Comparison of ENCODE assay signal across 14 cellular contexts in genomic region chr4:57303012-57303751, GRCh38.
A peak's percentile ranks its signal among the peaks of the same experiment; 100 is the strongest.
DNase-seq lines count a peak whose midpoint lies in the region; TF ChIP-seq lines count a peak whose summit lies in the region.
"Had no signal": no experiment of that assay in that cellular context is flagged by ENCODE, and none has a peak within 500 bp of the region (broad histone marks: within the 10 kb centered on the region; RNA-seq: fewer than 3 reads in every experiment).

No MANE protein-coding gene starts in this region.

- POLR2A ChIA-PET in MCF 10A (lab: Yijun Ruan, JAX) = interaction anchor here (0.7 kb wide), 1 partner anchor 75 kb away, joined by 4 read pairs; no protein-coding TSS in a partner anchor

- H3K27ac Mint-ChIP-seq in MCF 10A (ENCODE audit: low read depth, unreplicated experiment) = peak overlapping the region; percentile 16
- H3K27ac Mint-ChIP-seq: IgD-negative memory B cell; stimulated activated naive CD8-positive, alpha-beta T cell treated with anti-CD3 and anti-CD28 coated beads, Interleukin-15, Interleukin-2, amounts not matched to agents 100 ng/mL and 50 ng/mL, for 24 hours had no signal

- peaks cover 6% of the 10 kb centered on the region for H3K36me3 Mint-ChIP-seq in MCF 10A (ENCODE audit: insufficient read depth, unreplicated experiment)
- H3K36me3 Mint-ChIP-seq: IgD-negative memory B cell had no signal

- TF ChIP-seq CTCF in MCF 10A (IDR thresholded peaks at IDR 0.05; ENCODE audit: unreplicated experiment) (no peak), breast epithelium (IDR thresholded peaks at IDR 0.05) (no peak), epithelial cell of proximal tubule (conservative IDR thresholded peaks at IDR 0.05; ENCODE audit: low read depth, low read length) (peak; percentile 56)

- CTCF ChIA-PET in MCF 10A (lab: Yijun Ruan, JAX) = interaction anchor here (0.6 to 1.0 kb wide), 2 partner anchors 139 to 221 kb away, joined by 3 to 5 read pairs; no protein-coding TSS in a partner anchor

- no TSS peak for BruUV-seq in MCF 10A (replicated peaks; lab: Mats Ljungman, UMichigan)

- peaks cover 7% of the 10 kb centered on the region for H3K9me3 Mint-ChIP-seq in MCF 10A (ENCODE audit: unreplicated experiment)

- no peak for TF ChIP-seq POLR2A in breast epithelium (IDR thresholded peaks at IDR 0.05)

- H3K4me1 ChIP-seq in breast epithelium = no peaks in the 10 kb centered on the region

- H3K27me3 Mint-ChIP-seq in MCF 10A (ENCODE audit: insufficient read depth, unreplicated experiment) = no peaks in the 10 kb centered on the region
- H3K27me3 Mint-ChIP-seq: IgD-negative memory B cell; stimulated activated naive CD8-positive, alpha-beta T cell treated with anti-CD3 and anti-CD28 coated beads, Interleukin-15, Interleukin-2, amounts not matched to agents 100 ng/mL and 50 ng/mL, for 24 hours had no signal

- H3K4me1 Mint-ChIP-seq in MCF 10A (ENCODE audit: insufficient read depth, unreplicated experiment) = peaks cover 9% of the 10 kb centered on the region
- H3K4me1 Mint-ChIP-seq: IgD-negative memory B cell had no signal

- H3K4me3 ChIP-seq in breast epithelium = no peak overlapping the region
- no peak overlapping the region for H3K4me3 ChIP-seq in epithelial cell of proximal tubule (ENCODE audit: low read depth, low read length)

- intact Hi-C loops in MCF 10A (cut with micrococcal nuclease) = loop anchor here (5.0 kb wide), 1 partner anchor 266 kb away; no protein-coding TSS in a partner anchor
- intact Hi-C loops in breast epithelium (cut with DNase I; ENCODE audit: low total_unique reads) = no loop called here

- H3K9me3 ChIP-seq in breast epithelium = peaks cover 6 to 18% of the 10 kb centered on the region in 2 donors

- no peaks in the 10 kb centered on the region for H3K36me3 ChIP-seq in breast epithelium

- no peaks in the 10 kb centered on the region for H3K27me3 ChIP-seq in breast epithelium

- no peak overlapping the region for H3K4me3 Mint-ChIP-seq in MCF 10A (ENCODE audit: unreplicated experiment)
- H3K4me3 Mint-ChIP-seq: IgD-negative memory B cell; stimulated activated naive CD8-positive, alpha-beta T cell treated with anti-CD3 and anti-CD28 coated beads, Interleukin-15, Interleukin-2, amounts not matched to agents 100 ng/mL and 50 ng/mL, for 24 hours had no signal

- H3K27ac ChIP-seq in breast epithelium = no peak overlapping the region

- DNase-seq in MCF 10A (ENCODE audit: unreplicated experiment) = peak; percentile 40
- no peak for DNase-seq in breast epithelium (ENCODE audit: low spot score in 2 of 2)
- peak; percentile 30 for DNase-seq in OCI-M1 (lab: John Stamatoyannopoulos, UW)
- no peak for DNase-seq in epithelial cell of proximal tubule (ENCODE audit: low read depth)
- DNase-seq in renal cortical epithelial cell (ENCODE audit: low read depth) = peak; percentile 43
- no peak for DNase-seq in activated T-cell treated with anti-CD3 and anti-CD28 coated beads, Interleukin-2, amount 50 U/mL, for 48 hours
- DNase-seq in stimulated activated CD8-positive, alpha-beta memory T cell treated with anti-CD3 and anti-CD28 coated beads, Interleukin-4, amount 100 ng/mL, for 48 hours = no peak
- DNase-seq in NCI-H446 treated with DMSO at 0.1 percent for 48 hours (lab: John Stamatoyannopoulos, UW) = no peak
- DNase-seq: activated gamma-delta T cell, NCI-H774, occipital lobe, small intestine had no signal

Comparison
In these comparisons a context has a peak if more than half of its experiments do, and no peak if none do; other contexts are left out.
1. DNase-seq: peak in MCF 10A (single experiment), OCI-M1 (single experiment) and renal cortical epithelial cell (single experiment); none in breast epithelium (0 of 2), epithelial cell of proximal tubule (single experiment), activated T-cell treated with anti-CD3 and anti-CD28 coated beads, Interleukin-2, amount 50 U/mL, for 48 hours (0 of 2), stimulated activated CD8-positive, alpha-beta memory T cell treated with anti-CD3 and anti-CD28 coated beads, Interleukin-4, amount 100 ng/mL, for 48 hours (single experiment) and NCI-H446 treated with DMSO at 0.1 percent for 48 hours (single experiment).